In genomic region chr6:291697-292505, GRCh38 we compare ENCODE assay signal across 2 cellular contexts.
TF ChIP-seq lines count a peak whose summit lies in the region.

Gene DUSP22, plus strand, starts transcription at chr6:292487. Its CDS starts 53 bp downstream, at chr6:292540.

TF ChIP-seq in SK-N-SH, 30 proteins besides CTCF, POLR2A, EP300 and RAD21 (continued from another document):
- TF ChIP-seq, protein P1, sequence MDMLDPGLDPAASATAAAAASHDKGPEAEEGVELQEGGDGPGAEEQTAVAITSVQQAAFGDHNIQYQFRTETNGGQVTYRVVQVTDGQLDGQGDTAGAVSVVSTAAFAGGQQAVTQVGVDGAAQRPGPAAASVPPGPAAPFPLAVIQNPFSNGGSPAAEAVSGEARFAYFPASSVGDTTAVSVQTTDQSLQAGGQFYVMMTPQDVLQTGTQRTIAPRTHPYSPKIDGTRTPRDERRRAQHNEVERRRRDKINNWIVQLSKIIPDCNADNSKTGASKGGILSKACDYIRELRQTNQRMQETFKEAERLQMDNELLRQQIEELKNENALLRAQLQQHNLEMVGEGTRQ (IDR thresholded peaks at IDR 0.05; ENCODE audit: borderline replicate concordance, low read depth, low read length): no peak
- TF ChIP-seq SIN3A (IDR thresholded peaks at IDR 0.05; ENCODE audit: borderline replicate concordance, low read depth, low read length) (0 out of 2 replicates have a peak, but pooled peaks have one; percentile 36), RXRA (IDR thresholded peaks at IDR 0.05; ENCODE audit: borderline replicate concordance, low read depth) (no peak)

TF ChIP-seq in GM12878, 131 proteins besides CTCF, POLR2A, EP300 and RAD21 (continued from another document and continues in another):
- TF ChIP-seq, protein P2, sequence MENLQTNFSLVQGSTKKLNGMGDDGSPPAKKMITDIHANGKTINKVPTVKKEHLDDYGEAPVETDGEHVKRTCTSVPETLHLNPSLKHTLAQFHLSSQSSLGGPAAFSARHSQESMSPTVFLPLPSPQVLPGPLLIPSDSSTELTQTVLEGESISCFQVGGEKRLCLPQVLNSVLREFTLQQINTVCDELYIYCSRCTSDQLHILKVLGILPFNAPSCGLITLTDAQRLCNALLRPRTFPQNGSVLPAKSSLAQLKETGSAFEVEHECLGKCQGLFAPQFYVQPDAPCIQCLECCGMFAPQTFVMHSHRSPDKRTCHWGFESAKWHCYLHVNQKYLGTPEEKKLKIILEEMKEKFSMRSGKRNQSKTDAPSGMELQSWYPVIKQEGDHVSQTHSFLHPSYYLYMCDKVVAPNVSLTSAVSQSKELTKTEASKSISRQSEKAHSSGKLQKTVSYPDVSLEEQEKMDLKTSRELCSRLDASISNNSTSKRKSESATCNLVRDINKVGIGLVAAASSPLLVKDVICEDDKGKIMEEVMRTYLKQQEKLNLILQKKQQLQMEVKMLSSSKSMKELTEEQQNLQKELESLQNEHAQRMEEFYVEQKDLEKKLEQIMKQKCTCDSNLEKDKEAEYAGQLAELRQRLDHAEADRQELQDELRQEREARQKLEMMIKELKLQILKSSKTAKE (IDR thresholded peaks at IDR 0.05; ENCODE audit: low read depth, poor library complexity, severe bottlenecking): peak; percentile 88
- TF ChIP-seq BRCA1 (IDR thresholded peaks at IDR 0.05; ENCODE audit: low read depth, low read length) (no peak), IRF5 (IDR thresholded peaks at IDR 0.05; ENCODE audit: borderline replicate concordance) (no peak), PAX8 (IDR thresholded peaks at IDR 0.05) (no peak), RUNX3 (IDR thresholded peaks at IDR 0.05; ENCODE audit: low read length) (no peak), IRF4 (IDR thresholded peaks at IDR 0.05; ENCODE audit: low read depth, low read length) (no peak), RAD51 (IDR thresholded peaks at IDR 0.05) (no peak), CHD2 (IDR thresholded peaks at IDR 0.05; ENCODE audit: borderline replicate concordance, low read depth, low read length) (peak; percentile 36), ZNF217 (IDR thresholded peaks at IDR 0.05) (no peak), ZNF207 (IDR thresholded peaks at IDR 0.05; ENCODE audit: borderline replicate concordance) (peak; percentile 44), ZBTB33 (IDR thresholded peaks at IDR 0.05) (no peak), ZNF274 (IDR thresholded peaks at IDR 0.05; ENCODE audit: insufficient read depth, insufficient read length) (no peak), KDM1A (IDR thresholded peaks at IDR 0.05; ENCODE audit: borderline replicate concordance) (no peak), BMI1 (IDR thresholded peaks at IDR 0.05; ENCODE audit: borderline replicate concordance) (no peak), NFIC (IDR thresholded peaks at IDR 0.05; ENCODE audit: low read depth, low read length) (no peak), SUZ12 (IDR thresholded peaks at IDR 0.05; ENCODE audit: unreplicated experiment) (no peak), CHD4 (IDR thresholded peaks at IDR 0.05) (no peak), ATF7 (IDR thresholded peaks at IDR 0.05; ENCODE audit: low read depth) (0 out of 2 replicates have a peak, but pooled peaks have one; percentile 64), RCOR1 (conservative IDR thresholded peaks at IDR 0.05; ENCODE audit: low read depth, low read length) (no peak), TAF1 (IDR thresholded peaks at IDR 0.05; ENCODE audit: borderline replicate concordance, low read depth, low read length) (peak; percentile 62; the same call in 1 of the 2 replicates), SMAD1 (IDR thresholded peaks at IDR 0.05; ENCODE audit: low read depth, partially characterized antibody) (peak; percentile 64), NFXL1 (IDR thresholded peaks at IDR 0.05; ENCODE audit: borderline replicate concordance) (no peak), SUPT20H (IDR thresholded peaks at IDR 0.05; ENCODE audit: borderline replicate concordance, control insufficient read depth, low read depth, low read length) (no peak), ZNF384 (IDR thresholded peaks at IDR 0.05; ENCODE audit: borderline replicate concordance, low read depth, low read length) (0 out of 2 replicates have a peak, but pooled peaks have one; percentile 4), NBN (IDR thresholded peaks at IDR 0.05) (no peak; the same call in none of the 2 replicates), SMAD5 (IDR thresholded peaks at IDR 0.05; ENCODE audit: low read depth) (0 out of 2 replicates have a peak, but pooled peaks have one; percentile 80), HDAC2 (IDR thresholded peaks at IDR 0.05) (no peak), SMARCA5 (IDR thresholded peaks at IDR 0.05) (no peak), MTA3 (IDR thresholded peaks at IDR 0.05; ENCODE audit: borderline replicate concordance, low read length) (no peak), GABPA (IDR thresholded peaks at IDR 0.05; ENCODE audit: low read depth) (no peak), ZNF687 (IDR thresholded peaks at IDR 0.05) (no peak), ZNF24 (IDR thresholded peaks at IDR 0.05) (no peak), EZH2 (IDR thresholded peaks at IDR 0.05; ENCODE audit: borderline replicate concordance, control insufficient read depth, low read depth, low read length) (no peak), ZSCAN29 (IDR thresholded peaks at IDR 0.05) (no peak)
- TF ChIP-seq, protein P3, sequence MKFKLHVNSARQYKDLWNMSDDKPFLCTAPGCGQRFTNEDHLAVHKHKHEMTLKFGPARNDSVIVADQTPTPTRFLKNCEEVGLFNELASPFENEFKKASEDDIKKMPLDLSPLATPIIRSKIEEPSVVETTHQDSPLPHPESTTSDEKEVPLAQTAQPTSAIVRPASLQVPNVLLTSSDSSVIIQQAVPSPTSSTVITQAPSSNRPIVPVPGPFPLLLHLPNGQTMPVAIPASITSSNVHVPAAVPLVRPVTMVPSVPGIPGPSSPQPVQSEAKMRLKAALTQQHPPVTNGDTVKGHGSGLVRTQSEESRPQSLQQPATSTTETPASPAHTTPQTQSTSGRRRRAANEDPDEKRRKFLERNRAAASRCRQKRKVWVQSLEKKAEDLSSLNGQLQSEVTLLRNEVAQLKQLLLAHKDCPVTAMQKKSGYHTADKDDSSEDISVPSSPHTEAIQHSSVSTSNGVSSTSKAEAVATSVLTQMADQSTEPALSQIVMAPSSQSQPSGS (IDR thresholded peaks at IDR 0.05; ENCODE audit: low read length): no peak
- TF ChIP-seq, protein P4, sequence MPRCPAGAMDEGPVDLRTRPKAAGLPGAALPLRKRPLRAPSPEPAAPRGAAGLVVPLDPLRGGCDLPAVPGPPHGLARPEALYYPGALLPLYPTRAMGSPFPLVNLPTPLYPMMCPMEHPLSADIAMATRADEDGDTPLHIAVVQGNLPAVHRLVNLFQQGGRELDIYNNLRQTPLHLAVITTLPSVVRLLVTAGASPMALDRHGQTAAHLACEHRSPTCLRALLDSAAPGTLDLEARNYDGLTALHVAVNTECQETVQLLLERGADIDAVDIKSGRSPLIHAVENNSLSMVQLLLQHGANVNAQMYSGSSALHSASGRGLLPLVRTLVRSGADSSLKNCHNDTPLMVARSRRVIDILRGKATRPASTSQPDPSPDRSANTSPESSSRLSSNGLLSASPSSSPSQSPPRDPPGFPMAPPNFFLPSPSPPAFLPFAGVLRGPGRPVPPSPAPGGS (IDR thresholded peaks at IDR 0.05; ENCODE audit: borderline replicate concordance, insufficient read depth, low read depth, low read length, poor library complexity, severe bottlenecking): peak; percentile 92
- TF ChIP-seq, protein P5, sequence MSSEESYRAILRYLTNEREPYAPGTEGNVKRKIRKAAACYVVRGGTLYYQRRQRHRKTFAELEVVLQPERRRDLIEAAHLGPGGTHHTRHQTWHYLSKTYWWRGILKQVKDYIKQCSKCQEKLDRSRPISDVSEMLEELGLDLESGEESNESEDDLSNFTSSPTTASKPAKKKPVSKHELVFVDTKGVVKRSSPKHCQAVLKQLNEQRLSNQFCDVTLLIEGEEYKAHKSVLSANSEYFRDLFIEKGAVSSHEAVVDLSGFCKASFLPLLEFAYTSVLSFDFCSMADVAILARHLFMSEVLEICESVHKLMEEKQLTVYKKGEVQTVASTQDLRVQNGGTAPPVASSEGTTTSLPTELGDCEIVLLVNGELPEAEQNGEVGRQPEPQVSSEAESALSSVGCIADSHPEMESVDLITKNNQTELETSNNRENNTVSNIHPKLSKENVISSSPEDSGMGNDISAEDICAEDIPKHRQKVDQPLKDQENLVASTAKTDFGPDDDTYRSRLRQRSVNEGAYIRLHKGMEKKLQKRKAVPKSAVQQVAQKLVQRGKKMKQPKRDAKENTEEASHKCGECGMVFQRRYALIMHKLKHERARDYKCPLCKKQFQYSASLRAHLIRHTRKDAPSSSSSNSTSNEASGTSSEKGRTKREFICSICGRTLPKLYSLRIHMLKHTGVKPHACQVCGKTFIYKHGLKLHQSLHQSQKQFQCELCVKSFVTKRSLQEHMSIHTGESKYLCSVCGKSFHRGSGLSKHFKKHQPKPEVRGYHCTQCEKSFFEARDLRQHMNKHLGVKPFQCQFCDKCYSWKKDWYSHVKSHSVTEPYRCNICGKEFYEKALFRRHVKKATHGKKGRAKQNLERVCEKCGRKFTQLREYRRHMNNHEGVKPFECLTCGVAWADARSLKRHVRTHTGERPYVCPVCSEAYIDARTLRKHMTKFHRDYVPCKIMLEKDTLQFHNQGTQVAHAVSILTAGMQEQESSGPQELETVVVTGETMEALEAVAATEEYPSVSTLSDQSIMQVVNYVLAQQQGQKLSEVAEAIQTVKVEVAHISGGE (CRISPR knock-in tag; IDR thresholded peaks at IDR 0.05): peak; percentile 60; the same call in 1 of the 2 replicates
- TF ChIP-seq, protein P6, sequence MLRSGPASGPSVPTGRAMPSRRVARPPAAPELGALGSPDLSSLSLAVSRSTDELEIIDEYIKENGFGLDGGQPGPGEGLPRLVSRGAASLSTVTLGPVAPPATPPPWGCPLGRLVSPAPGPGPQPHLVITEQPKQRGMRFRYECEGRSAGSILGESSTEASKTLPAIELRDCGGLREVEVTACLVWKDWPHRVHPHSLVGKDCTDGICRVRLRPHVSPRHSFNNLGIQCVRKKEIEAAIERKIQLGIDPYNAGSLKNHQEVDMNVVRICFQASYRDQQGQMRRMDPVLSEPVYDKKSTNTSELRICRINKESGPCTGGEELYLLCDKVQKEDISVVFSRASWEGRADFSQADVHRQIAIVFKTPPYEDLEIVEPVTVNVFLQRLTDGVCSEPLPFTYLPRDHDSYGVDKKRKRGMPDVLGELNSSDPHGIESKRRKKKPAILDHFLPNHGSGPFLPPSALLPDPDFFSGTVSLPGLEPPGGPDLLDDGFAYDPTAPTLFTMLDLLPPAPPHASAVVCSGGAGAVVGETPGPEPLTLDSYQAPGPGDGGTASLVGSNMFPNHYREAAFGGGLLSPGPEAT (IDR thresholded peaks at IDR 0.05; ENCODE audit: low read depth): peak; percentile 99
- TF ChIP-seq, protein P7, sequence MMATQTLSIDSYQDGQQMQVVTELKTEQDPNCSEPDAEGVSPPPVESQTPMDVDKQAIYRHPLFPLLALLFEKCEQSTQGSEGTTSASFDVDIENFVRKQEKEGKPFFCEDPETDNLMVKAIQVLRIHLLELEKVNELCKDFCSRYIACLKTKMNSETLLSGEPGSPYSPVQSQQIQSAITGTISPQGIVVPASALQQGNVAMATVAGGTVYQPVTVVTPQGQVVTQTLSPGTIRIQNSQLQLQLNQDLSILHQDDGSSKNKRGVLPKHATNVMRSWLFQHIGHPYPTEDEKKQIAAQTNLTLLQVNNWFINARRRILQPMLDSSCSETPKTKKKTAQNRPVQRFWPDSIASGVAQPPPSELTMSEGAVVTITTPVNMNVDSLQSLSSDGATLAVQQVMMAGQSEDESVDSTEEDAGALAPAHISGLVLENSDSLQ (IDR thresholded peaks at IDR 0.05): 0 out of 2 replicates have a peak, but pooled peaks have one; percentile 32
